In genomic region chr13:48403151-48403631, GRCh38 we compare ENCODE assay signal across 8 cellular contexts. TPM values are rescaled to one million over a fixed set of nuclear protein-coding genes. Genes with fewer than 3 reads are reported as not detected.
DNase-seq lines count a peak whose midpoint lies in the region; ATAC-seq and TF ChIP-seq lines count a peak whose summit lies in the region.

No MANE protein-coding gene starts in this region.

- no peak overlapping the region for H3K27ac ChIP-seq in psoas muscle

- no peaks in the 10 kb centered on the region for H3K9me3 Mint-ChIP-seq in chondrocyte (ENCODE audit: low read depth)

- peak; percentile 66 for ATAC-seq in GM18868 (IDR thresholded peaks at IDR 0.05; ENCODE audit: unreplicated experiment)
- peak; percentile 45 for ATAC-seq in HG03196 (IDR thresholded peaks at IDR 0.05; ENCODE audit: unreplicated experiment)
- peak in 1 of 4 donors; percentile 40 for ATAC-seq in psoas muscle
- ATAC-seq in GM18867 (IDR thresholded peaks at IDR 0.05; ENCODE audit: unreplicated experiment) = no peak

- peaks cover 5% of the 10 kb centered on the region for H3K4me1 ChIP-seq in psoas muscle

- peak overlapping the region; percentile 24 for H3K27ac Mint-ChIP-seq in chondrocyte (ENCODE audit: unreplicated experiment)

- H3K27me3 Mint-ChIP-seq in chondrocyte (ENCODE audit: low read depth) = no peaks in the 10 kb centered on the region

- H3K36me3 ChIP-seq in psoas muscle (ENCODE audit: insufficient read depth in 1 of 2, low read depth in 1 of 2) = peaks cover 0 to 3% of the 10 kb centered on the region in 2 donors

- no peak for DNase-seq in chondrocyte (ENCODE audit: low spot score)
- no peak for DNase-seq in psoas muscle
- DNase-seq in HuH-7.5 (ENCODE audit: low spot score) = no peak
- DNase-seq in AG08395 (ENCODE audit: low spot score) = no peak
- no peak for DNase-seq in NCI-H2171 treated with DMSO at 0.1 percent for 48 hours (lab: John Stamatoyannopoulos, UW)

- TF ChIP-seq CTCF in chondrocyte (IDR thresholded peaks at IDR 0.05) = no peak
- TF ChIP-seq CTCF in psoas muscle (IDR thresholded peaks at IDR 0.05) = no peak

- intact Hi-C loops in psoas muscle (cut with DNase I) = no loop called here

- H3K4me1 Mint-ChIP-seq in chondrocyte (ENCODE audit: low read depth) = peaks cover 67% of the 10 kb centered on the region

- 64 to 70% (median 65%) methylated on average over 2 of the region's 2 CpGs for WGBS in psoas muscle, 3 donors

- no peaks in the 10 kb centered on the region for H3K9me3 ChIP-seq in psoas muscle

- H3K4me3 Mint-ChIP-seq in chondrocyte (ENCODE audit: unreplicated experiment) = no peak overlapping the region

- peaks cover 6% of the 10 kb centered on the region for H3K36me3 Mint-ChIP-seq in chondrocyte (ENCODE audit: low read depth)

- peak overlapping the region; percentile 29 for H3K4me3 ChIP-seq in psoas muscle

- H3K27me3 ChIP-seq in psoas muscle (ENCODE audit: insufficient read depth in 3 of 3, low read length in 2 of 3) = no peaks in the 10 kb centered on the region

RNA-seq across cellular contexts. Expression of gene LPAR6, which starts 9.7 kb away (rescaled TPM):
- total RNA-seq in chondrocyte (3.9 to 5.4 TPM (median 4.1 TPM) in 3 replicates), psoas muscle (10 to 100 TPM in 1 of 4 donors, 1 to 10 TPM in 3; 4.1 to 11.0 (median 6.6) TPM)
- polyA plus RNA-seq in psoas muscle = 1 to 10 TPM; 5.3 to 7.5 (median 5.8) TPM
